In genomic region chr11:20489948-20490347, GRCh38 we compare ENCODE assay signal across 14 cellular contexts.
DNase-seq lines count a peak whose midpoint lies in the region; ATAC-seq and TF ChIP-seq lines count a peak whose summit lies in the region.
"Had no signal": no experiment of that assay in that cellular context is flagged by ENCODE, and none has a peak within 500 bp of the region (broad histone marks: within the 10 kb centered on the region; RNA-seq: fewer than 3 reads in every experiment).

No MANE protein-coding gene starts in this region.

- DNase-seq in NCI-H82 treated with DMSO at 0.1 percent for 48 hours (lab: John Stamatoyannopoulos, UW; ENCODE audit: unreplicated experiment) (peak; percentile 54), NCI-H82 (lab: John Stamatoyannopoulos, UW) (no peak), foreskin fibroblast (no peak), HPDE6-E6E7 (ENCODE audit: extremely low spot score) (no peak), NK-92 (lab: John Stamatoyannopoulos, UW; ENCODE audit: unreplicated experiment) (no peak)
- no peak for DNase-seq in stimulated activated effector memory CD8-positive, alpha-beta T cell treated with anti-CD3 and anti-CD28 coated beads, Interleukin-12 subunit alpha, Interleukin-12 subunit beta, amount 100 ng/mL, for 72 hours (ENCODE audit: low spot score in 2 of 2)
- DNase-seq: activated CD4-positive, CD25-positive, alpha-beta regulatory T cell treated with anti-CD3 and anti-CD28 coated beads, Interleukin-2, amount 50 U/mL, for 72 hours; mucosa of descending colon; NCI-H345; Right ventricle myocardium superior; upper lobe of left lung had no signal

- H3K9me3 Mint-ChIP-seq in stimulated activated effector memory CD8-positive, alpha-beta T cell treated with anti-CD3 and anti-CD28 coated beads, Interleukin-12 subunit alpha, Interleukin-12 subunit beta, amount 100 ng/mL, for 72 hours: no peaks in the 10 kb centered on the region
- H3K9me3 Mint-ChIP-seq: central memory CD8-positive, alpha-beta T cell had no signal

- H3K27ac Mint-ChIP-seq in stimulated activated effector memory CD8-positive, alpha-beta T cell treated with anti-CD3 and anti-CD28 coated beads, Interleukin-12 subunit alpha, Interleukin-12 subunit beta, amount 100 ng/mL, for 72 hours: no peak overlapping the region

- no peak overlapping the region for H3K4me3 ChIP-seq in foreskin fibroblast (ENCODE audit: low read depth in 1 of 2, low read length in 2 of 2)
- H3K4me3 ChIP-seq: mucosa of descending colon, upper lobe of left lung had no signal

- no peak for TF ChIP-seq CTCF in foreskin fibroblast (IDR thresholded peaks at IDR 0.05; ENCODE audit: low read depth, low read length)

- H3K4me1 Mint-ChIP-seq in stimulated activated effector memory CD8-positive, alpha-beta T cell treated with anti-CD3 and anti-CD28 coated beads, Interleukin-12 subunit alpha, Interleukin-12 subunit beta, amount 100 ng/mL, for 72 hours: peaks cover 7% of the 10 kb centered on the region
- H3K4me1 Mint-ChIP-seq: central memory CD8-positive, alpha-beta T cell had no signal

- no peak overlapping the region for H3K4me3 Mint-ChIP-seq in stimulated activated effector memory CD8-positive, alpha-beta T cell treated with anti-CD3 and anti-CD28 coated beads, Interleukin-12 subunit alpha, Interleukin-12 subunit beta, amount 100 ng/mL, for 72 hours
- H3K4me3 Mint-ChIP-seq: central memory CD8-positive, alpha-beta T cell had no signal

- ATAC-seq in GM21515 (IDR thresholded peaks at IDR 0.05; ENCODE audit: unreplicated experiment) (peak; percentile 63), HG03095 (IDR thresholded peaks at IDR 0.05; ENCODE audit: unreplicated experiment) (peak; percentile 79)
- peak; percentile 39 for ATAC-seq in stimulated activated effector memory CD8-positive, alpha-beta T cell treated with anti-CD3 and anti-CD28 coated beads, Interleukin-12 subunit alpha, Interleukin-12 subunit beta, amount 100 ng/mL, for 72 hours
- ATAC-seq: mucosa of descending colon had no signal

- H3K36me3 Mint-ChIP-seq in stimulated activated effector memory CD8-positive, alpha-beta T cell treated with anti-CD3 and anti-CD28 coated beads, Interleukin-12 subunit alpha, Interleukin-12 subunit beta, amount 100 ng/mL, for 72 hours: peaks cover 38% of the 10 kb centered on the region
